Comparison of ENCODE assay signal across 2 cellular contexts in the genomic region with DNA sequence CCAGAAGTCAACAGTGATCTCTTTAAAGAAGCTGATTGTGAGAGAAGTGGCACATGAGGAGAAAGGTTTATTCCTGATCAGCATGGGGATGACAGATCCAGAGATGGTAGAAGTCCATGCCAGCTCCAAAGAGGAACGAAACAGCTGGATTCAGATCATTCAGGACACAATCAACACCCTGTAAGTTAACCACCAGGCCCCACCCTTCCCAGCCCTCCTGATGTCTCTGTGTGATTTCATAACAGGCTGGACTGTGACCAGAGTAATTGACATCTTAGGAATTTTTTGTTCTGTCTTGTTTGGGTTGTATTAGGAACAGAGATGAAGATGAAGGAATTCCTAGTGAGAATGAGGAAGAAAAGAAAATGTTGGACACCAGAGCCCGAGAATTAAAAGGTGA.
TF ChIP-seq lines count a peak whose summit lies in the region.

No MANE protein-coding gene starts in this region.

TF ChIP-seq in IMR-90, 13 proteins besides CTCF, POLR2A, EP300 and RAD21:
- TF ChIP-seq CEBPB (IDR thresholded peaks at IDR 0.05; ENCODE audit: low read depth, low read length), result no peak

TF ChIP-seq in SK-N-SH, 30 proteins besides CTCF, POLR2A, EP300 and RAD21:
- TF ChIP-seq FOXM1 (IDR thresholded peaks at IDR 0.05; ENCODE audit: low read depth) (no peak), RCOR1 (IDR thresholded peaks at IDR 0.05; ENCODE audit: low read length) (no peak), FOXJ3 (CRISPR knock-in tag; IDR thresholded peaks at IDR 0.05) (no peak), NFIC (IDR thresholded peaks at IDR 0.05; ENCODE audit: borderline replicate concordance) (no peak), POLR2AphosphoS5 (IDR thresholded peaks at IDR 0.05; ENCODE audit: low read depth, low read length) (no peak), GATA2 (CRISPR knock-in tag; IDR thresholded peaks at IDR 0.05) (no peak), EZH2phosphoT487 (IDR thresholded peaks at IDR 0.05; ENCODE audit: borderline replicate concordance, low read depth) (no peak), MXI1 (IDR thresholded peaks at IDR 0.05; ENCODE audit: low read depth, low read length) (no peak), GABPA (IDR thresholded peaks at IDR 0.05; ENCODE audit: low read depth) (no peak)
- TF ChIP-seq, protein P1, sequence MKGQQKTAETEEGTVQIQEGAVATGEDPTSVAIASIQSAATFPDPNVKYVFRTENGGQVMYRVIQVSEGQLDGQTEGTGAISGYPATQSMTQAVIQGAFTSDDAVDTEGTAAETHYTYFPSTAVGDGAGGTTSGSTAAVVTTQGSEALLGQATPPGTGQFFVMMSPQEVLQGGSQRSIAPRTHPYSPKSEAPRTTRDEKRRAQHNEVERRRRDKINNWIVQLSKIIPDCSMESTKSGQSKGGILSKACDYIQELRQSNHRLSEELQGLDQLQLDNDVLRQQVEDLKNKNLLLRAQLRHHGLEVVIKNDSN (IDR thresholded peaks at IDR 0.05; ENCODE audit: borderline replicate concordance, low read depth), result no peak
- TF ChIP-seq, protein P2, sequence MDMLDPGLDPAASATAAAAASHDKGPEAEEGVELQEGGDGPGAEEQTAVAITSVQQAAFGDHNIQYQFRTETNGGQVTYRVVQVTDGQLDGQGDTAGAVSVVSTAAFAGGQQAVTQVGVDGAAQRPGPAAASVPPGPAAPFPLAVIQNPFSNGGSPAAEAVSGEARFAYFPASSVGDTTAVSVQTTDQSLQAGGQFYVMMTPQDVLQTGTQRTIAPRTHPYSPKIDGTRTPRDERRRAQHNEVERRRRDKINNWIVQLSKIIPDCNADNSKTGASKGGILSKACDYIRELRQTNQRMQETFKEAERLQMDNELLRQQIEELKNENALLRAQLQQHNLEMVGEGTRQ (IDR thresholded peaks at IDR 0.05; ENCODE audit: borderline replicate concordance, low read depth, low read length), result no peak
